In genomic region chr13:69603144-69603853, GRCh38 we compare ENCODE assay signal across 29 cellular contexts.
"Had no signal": no experiment of that assay in that cellular context is flagged by ENCODE, and none has a peak within 500 bp of the region (broad histone marks: within the 10 kb centered on the region; RNA-seq: fewer than 3 reads in every experiment).

No MANE protein-coding gene starts in this region.

- H3K4me3 Mint-ChIP-seq: activated CD4-positive, alpha-beta memory T cell treated with anti-CD3 and anti-CD28 coated beads, Interleukin-2, amount 10 ng/mL, durations not matched to agents 7 days and 5 days; activated CD4-positive, alpha-beta T cell treated with anti-CD3 and anti-CD28 coated beads, Interleukin-2, amount 10 ng/mL, durations not matched to agents 7 days and 5 days; activated naive CD4-positive, alpha-beta T cell treated with anti-CD3 and anti-CD28 coated beads, Interleukin-2, amount 10 ng/mL, durations not matched to agents 7 days and 5 days; activated naive CD8-positive, alpha-beta T cell treated with anti-CD3 and anti-CD28 coated beads, Interleukin-2, amount 10 ng/mL, durations not matched to agents 7 days and 5 days; activated T-cell treated with anti-CD3 and anti-CD28 coated beads, Interleukin-2, amount 50 U/mL, for 24 hours; activated T-cell treated with anti-CD3 and anti-CD28 coated beads, Interleukin-2, amount 50 U/mL, for 72 hours; brain; dendritic cell treated with granulocyte-macrophage colony-stimulating factor and Interleukin-4, amounts not matched to agents 40 ng/mL and 50 ng/mL, for 4 days; endodermal cell had no signal

- DNase-seq: activated CD4-positive, alpha-beta memory T cell treated with anti-CD3 and anti-CD28 coated beads, Interleukin-2, amount 10 ng/mL, durations not matched to agents 7 days and 5 days; activated CD4-positive, alpha-beta T cell treated with anti-CD3 and anti-CD28 coated beads for 1 hour; activated CD4-positive, alpha-beta T cell treated with anti-CD3 and anti-CD28 coated beads for 4 hours; activated CD4-positive, alpha-beta T cell treated with anti-CD3 and anti-CD28 coated beads, Interleukin-2, amount 10 ng/mL, durations not matched to agents 7 days and 5 days; activated CD4-positive, alpha-beta T cell treated with anti-CD3 and anti-CD28 coated beads, Interleukin-2, amount 50 U/mL, for 4 hours; activated CD8-positive, alpha-beta memory T cell treated with anti-CD3 and anti-CD28 coated beads, Interleukin-2, amount 50 U/mL, for 48 hours; activated gamma-delta T cell; activated naive CD4-positive, alpha-beta T cell; activated naive CD4-positive, alpha-beta T cell treated with anti-CD3 and anti-CD28 coated beads, Interleukin-2, amount 10 ng/mL, durations not matched to agents 7 days and 5 days; activated naive CD8-positive, alpha-beta T cell treated with anti-CD3 and anti-CD28 coated beads, Interleukin-2, amount 10 ng/mL, durations not matched to agents 7 days and 5 days; activated T-cell treated with anti-CD3 and anti-CD28 coated beads for 4 hours; activated T-cell treated with anti-CD3 and anti-CD28 coated beads, Interleukin-2, amount 50 U/mL, for 24 hours; activated T-cell treated with anti-CD3 and anti-CD28 coated beads, Interleukin-2, amount 50 U/mL, for 72 hours; central memory CD4-positive, alpha-beta T cell; cerebellar nuclear complex; colonic mucosa; dorsolateral prefrontal cortex; effector memory CD4-positive, alpha-beta T cell; endodermal cell; foreskin fibroblast; glutamatergic neuron; T-helper 2 cell had no signal

- H3K4me1 ChIP-seq: ascending aorta, breast epithelium, colonic mucosa had no signal

- ATAC-seq: activated naive CD4-positive, alpha-beta T cell treated with anti-CD3 and anti-CD28 coated beads, Interleukin-2, amount 50 U/mL, for 72 hours; activated T-cell treated with anti-CD3 and anti-CD28 coated beads, Interleukin-2, amount 50 U/mL, for 72 hours; esophagus mucosa had no signal

- H3K27me3 Mint-ChIP-seq: activated CD4-positive, alpha-beta memory T cell treated with anti-CD3 and anti-CD28 coated beads, Interleukin-2, amount 10 ng/mL, durations not matched to agents 7 days and 5 days; activated CD4-positive, alpha-beta T cell treated with anti-CD3 and anti-CD28 coated beads, Interleukin-2, amount 10 ng/mL, durations not matched to agents 7 days and 5 days; activated naive CD4-positive, alpha-beta T cell treated with anti-CD3 and anti-CD28 coated beads, Interleukin-2, amount 10 ng/mL, durations not matched to agents 7 days and 5 days; activated naive CD8-positive, alpha-beta T cell treated with anti-CD3 and anti-CD28 coated beads, Interleukin-2, amount 10 ng/mL, durations not matched to agents 7 days and 5 days; activated T-cell treated with anti-CD3 and anti-CD28 coated beads, Interleukin-2, amount 50 U/mL, for 24 hours; brain; dendritic cell treated with granulocyte-macrophage colony-stimulating factor and Interleukin-4, amounts not matched to agents 40 ng/mL and 50 ng/mL, for 4 days had no signal

- H3K4me3 ChIP-seq: ascending aorta, breast epithelium, cardiac muscle cell, colonic mucosa, dorsolateral prefrontal cortex had no signal

- H3K4me1 Mint-ChIP-seq: activated CD4-positive, alpha-beta memory T cell treated with anti-CD3 and anti-CD28 coated beads, Interleukin-2, amount 10 ng/mL, durations not matched to agents 7 days and 5 days; activated CD4-positive, alpha-beta T cell treated with anti-CD3 and anti-CD28 coated beads, Interleukin-2, amount 10 ng/mL, durations not matched to agents 7 days and 5 days; activated naive CD4-positive, alpha-beta T cell treated with anti-CD3 and anti-CD28 coated beads, Interleukin-2, amount 10 ng/mL, durations not matched to agents 7 days and 5 days; activated naive CD8-positive, alpha-beta T cell treated with anti-CD3 and anti-CD28 coated beads, Interleukin-2, amount 10 ng/mL, durations not matched to agents 7 days and 5 days; brain had no signal

- H3K9me3 ChIP-seq: ascending aorta, breast epithelium, colonic mucosa had no signal

- H3K27ac Mint-ChIP-seq: activated CD4-positive, alpha-beta memory T cell treated with anti-CD3 and anti-CD28 coated beads, Interleukin-2, amount 10 ng/mL, durations not matched to agents 7 days and 5 days; activated CD4-positive, alpha-beta T cell treated with anti-CD3 and anti-CD28 coated beads, Interleukin-2, amount 10 ng/mL, durations not matched to agents 7 days and 5 days; activated naive CD4-positive, alpha-beta T cell treated with anti-CD3 and anti-CD28 coated beads, Interleukin-2, amount 10 ng/mL, durations not matched to agents 7 days and 5 days; activated naive CD4-positive, alpha-beta T cell treated with anti-CD3 and anti-CD28 coated beads, Interleukin-2, amount 50 U/mL, for 72 hours; activated naive CD8-positive, alpha-beta T cell treated with anti-CD3 and anti-CD28 coated beads, Interleukin-2, amount 10 ng/mL, durations not matched to agents 7 days and 5 days; activated T-cell treated with anti-CD3 and anti-CD28 coated beads, Interleukin-2, amount 50 U/mL, for 24 hours; activated T-cell treated with anti-CD3 and anti-CD28 coated beads, Interleukin-2, amount 50 U/mL, for 72 hours; brain; dendritic cell treated with granulocyte-macrophage colony-stimulating factor and Interleukin-4, amounts not matched to agents 40 ng/mL and 50 ng/mL, for 4 days; endodermal cell had no signal

- H3K27ac ChIP-seq: ascending aorta, breast epithelium, cardiac muscle cell, colonic mucosa, dorsolateral prefrontal cortex had no signal

- H3K36me3 Mint-ChIP-seq: activated naive CD4-positive, alpha-beta T cell treated with anti-CD3 and anti-CD28 coated beads, Interleukin-2, amount 10 ng/mL, durations not matched to agents 7 days and 5 days; activated naive CD8-positive, alpha-beta T cell treated with anti-CD3 and anti-CD28 coated beads, Interleukin-2, amount 10 ng/mL, durations not matched to agents 7 days and 5 days; brain had no signal

- H3K27me3 ChIP-seq: ascending aorta, cardiac muscle cell, colonic mucosa had no signal

- H3K36me3 ChIP-seq: ascending aorta, breast epithelium, cardiac muscle cell, colonic mucosa had no signal
